20 cellular contexts compared by ENCODE assay signal in genomic region chr6:23952214-23952613, GRCh38.
DNase-seq lines count a peak whose midpoint lies in the region; ATAC-seq and TF ChIP-seq lines count a peak whose summit lies in the region.
"Had no signal": no experiment of that assay in that cellular context is flagged by ENCODE, and none has a peak within 500 bp of the region (broad histone marks: within the 10 kb centered on the region; RNA-seq: fewer than 3 reads in every experiment).

No MANE protein-coding gene starts in this region.

- no peaks in the 10 kb centered on the region for H3K36me3 Mint-ChIP-seq in neural progenitor cell
- no peaks in the 10 kb centered on the region for H3K36me3 Mint-ChIP-seq in WTC11
- H3K36me3 Mint-ChIP-seq: CD4-positive, alpha-beta memory T cell had no signal

- DNase-seq in T47D (ENCODE audit: low read depth in 1 of 2, low spot score in 1 of 2) (peak; percentile 23 to 80), mammary epithelial cell (no peak), NCI-H526 treated with DMSO at 0.1 percent for 48 hours (lab: John Stamatoyannopoulos, UW) (peak; percentile 17), neural progenitor cell (ENCODE audit: low spot score) (no peak), WTC11 (ENCODE audit: low spot score) (no peak), HUDEP-2 (lab: John Stamatoyannopoulos, UW; ENCODE audit: unreplicated experiment in 76 of 76) (no peak), tibial artery (no peak)
- DNase-seq: 8988T; ACHN; AML-193; BE2C; Caco-2; CD4-positive, alpha-beta memory T cell; DMS153; DND-41; GOT3; HFFc6 had no signal

- H3K4me3 ChIP-seq in mammary epithelial cell (replicated peaks in 1 of 3; ENCODE audit: insufficient read depth in 1 of 3, low read depth in 2 of 3, low read length in 3 of 3) = no peak overlapping the region
- no peak overlapping the region for H3K4me3 ChIP-seq in neural progenitor cell
- no peak overlapping the region for H3K4me3 ChIP-seq in tibial artery
- H3K4me3 ChIP-seq: A549; BLaER1 treated with 17β-estradiol and CSF1 and Interleukin-3, amounts not matched to agents 10 nM and 100 nM; HAP-1 had no signal

- H3K9ac ChIP-seq in mammary epithelial cell (ENCODE audit: insufficient read depth, low read length) = no peak overlapping the region
- no peak overlapping the region for H3K9ac ChIP-seq in neural progenitor cell
- H3K9ac ChIP-seq: BLaER1 treated with 17β-estradiol and CSF1 and Interleukin-3, amounts not matched to agents 10 nM and 100 nM had no signal

- H3K9me3 ChIP-seq in mammary epithelial cell (replicated peaks; ENCODE audit: insufficient read depth, low read length) = peaks cover 17% of the 10 kb centered on the region
- H3K9me3 ChIP-seq in neural progenitor cell (ENCODE audit: low read depth) = no peaks in the 10 kb centered on the region
- no peaks in the 10 kb centered on the region for H3K9me3 ChIP-seq in tibial artery
- H3K9me3 ChIP-seq: A549; BE2C; BLaER1 treated with 17β-estradiol and CSF1 and Interleukin-3, amounts not matched to agents 10 nM and 100 nM; Caco-2; HAP-1 had no signal

- H2AFZ ChIP-seq in mammary epithelial cell (ENCODE audit: low read depth, low read length) (no peak overlapping the region), neural progenitor cell (replicated peaks) (peak overlapping the region; percentile 69)

- H3K27ac Mint-ChIP-seq in neural progenitor cell = no peak overlapping the region
- no peak overlapping the region for H3K27ac Mint-ChIP-seq in WTC11
- H3K27ac Mint-ChIP-seq: CD4-positive, alpha-beta memory T cell; HFFc6 had no signal

- H3K79me2 ChIP-seq in mammary epithelial cell (ENCODE audit: insufficient read depth, low read length) = no peaks in the 10 kb centered on the region
- no peaks in the 10 kb centered on the region for H3K79me2 ChIP-seq in neural progenitor cell (ENCODE audit: low read depth)

- no peak for ATAC-seq in WTC11
- ATAC-seq: A549 had no signal

- H3K4me1 ChIP-seq in mammary epithelial cell (ENCODE audit: insufficient read depth, low read length) = no peaks in the 10 kb centered on the region
- H3K4me1 ChIP-seq in neural progenitor cell = no peaks in the 10 kb centered on the region
- H3K4me1 ChIP-seq in tibial artery = no peaks in the 10 kb centered on the region
- H3K4me1 ChIP-seq: A549; BE2C; BLaER1 treated with 17β-estradiol and CSF1 and Interleukin-3, amounts not matched to agents 10 nM and 100 nM; Caco-2; HAP-1 had no signal

- in situ Hi-C loops in T47D (cut with HindIII; ENCODE audit: low pct_unique_long_range_greater_than_20kb, low sequenced_read_pairs) (no loop called here), mammary epithelial cell (cut with MboI; ENCODE audit: low sequenced_read_pairs in 2 of 2) (no loop called here)

- CTCF ChIA-PET in mammary epithelial cell (lab: Charles Lee; ENCODE audit: low non-redundant PET) (no interaction called here), WTC11 (lab: Charles Lee) (no interaction called here)

- H3K4me3 Mint-ChIP-seq in neural progenitor cell (no peak overlapping the region), WTC11 (no peak overlapping the region)
- H3K4me3 Mint-ChIP-seq: CD4-positive, alpha-beta memory T cell; HFFc6 had no signal

- H4K20me1 ChIP-seq in mammary epithelial cell (ENCODE audit: insufficient read depth, low read length) (no peaks in the 10 kb centered on the region), neural progenitor cell (ENCODE audit: low read depth) (no peaks in the 10 kb centered on the region)
- H4K20me1 ChIP-seq: BLaER1 treated with 17β-estradiol and CSF1 and Interleukin-3, amounts not matched to agents 10 nM and 100 nM had no signal

- no peaks in the 10 kb centered on the region for H3K4me1 Mint-ChIP-seq in neural progenitor cell
- H3K4me1 Mint-ChIP-seq in WTC11 = peaks cover 20% of the 10 kb centered on the region
- H3K4me1 Mint-ChIP-seq: CD4-positive, alpha-beta memory T cell had no signal

- no peak overlapping the region for H3K4me2 ChIP-seq in mammary epithelial cell (ENCODE audit: insufficient read depth, low read depth, low read length)
- H3K4me2 ChIP-seq in neural progenitor cell = no peak overlapping the region
- H3K4me2 ChIP-seq: A549; BLaER1 treated with 17β-estradiol and CSF1 and Interleukin-3, amounts not matched to agents 10 nM and 100 nM had no signal

- H3K36me3 ChIP-seq in mammary epithelial cell (ENCODE audit: insufficient read depth, low read length) (no peaks in the 10 kb centered on the region), neural progenitor cell (no peaks in the 10 kb centered on the region), tibial artery (no peaks in the 10 kb centered on the region)
- H3K36me3 ChIP-seq: BE2C; BLaER1 treated with 17β-estradiol and CSF1 and Interleukin-3, amounts not matched to agents 10 nM and 100 nM; HAP-1 had no signal

- 25% methylated on average over 3 of the region's 3 CpGs for whole genome bisulfite sequencing in mammary epithelial cell (ENCODE audit: low coverage, missing lambda C conversion rate)

- H3K27me3 ChIP-seq in mammary epithelial cell (ENCODE audit: insufficient read depth, low read length) (no peaks in the 10 kb centered on the region), neural progenitor cell (no peaks in the 10 kb centered on the region), tibial artery (no peaks in the 10 kb centered on the region)
- H3K27me3 ChIP-seq: BE2C; BLaER1 treated with 17β-estradiol and CSF1 and Interleukin-3, amounts not matched to agents 10 nM and 100 nM had no signal

- TF ChIP-seq CTCF in mammary epithelial cell (conservative IDR thresholded peaks at IDR 0.05 in 1 of 2, IDR thresholded peaks at IDR 0.05 in 1 of 2; ENCODE audit: extremely low read depth in 1 of 2, insufficient read depth in 1 of 2, low read depth in 1 of 2, low read length in 2 of 2) = no peak
- no peak for TF ChIP-seq CTCF in neural progenitor cell (IDR thresholded peaks at IDR 0.05)
- TF ChIP-seq CTCF in WTC11 (IDR thresholded peaks at IDR 0.05) = no peak
- TF ChIP-seq CTCF in tibial artery (IDR thresholded peaks at IDR 0.05) = no peak

- H3K27ac ChIP-seq in mammary epithelial cell (ENCODE audit: insufficient read depth, low read depth, low read length) (no peak overlapping the region), neural progenitor cell (no peak overlapping the region), tibial artery (no peak overlapping the region)
- H3K27ac ChIP-seq: A549; BLaER1 treated with 17β-estradiol and CSF1 and Interleukin-3, amounts not matched to agents 10 nM and 100 nM had no signal

- intact Hi-C loops in mammary epithelial cell (cut with micrococcal nuclease) = no loop called here
- intact Hi-C loops in tibial artery (cut with DNase I; ENCODE audit: low total_unique reads) = no loop called here

- H3F3A ChIP-seq in neural progenitor cell (ENCODE audit: low read depth) = no peaks in the 10 kb centered on the region

- dilution Hi-C loops in mammary epithelial cell (cut with HindIII; ENCODE audit: low sequenced_read_pairs) = no loop called here

- H3K9me3 Mint-ChIP-seq in neural progenitor cell (no peaks in the 10 kb centered on the region), WTC11 (no peaks in the 10 kb centered on the region)

- POLR2A ChIA-PET in WTC11 (lab: Charles Lee) = no interaction called here

- BruUV-seq in mammary epithelial cell (replicated peaks; lab: Mats Ljungman, UMichigan) = no TSS peak

- H3K27me3 Mint-ChIP-seq in neural progenitor cell (ENCODE audit: insufficient read depth, low read depth) (no peaks in the 10 kb centered on the region), WTC11 (ENCODE audit: low read depth) (no peaks in the 10 kb centered on the region)
- H3K27me3 Mint-ChIP-seq: CD4-positive, alpha-beta memory T cell had no signal

TF ChIP-seq in WTC11, 78 proteins besides CTCF, POLR2A, EP300 and RAD21:
- no peak for TF ChIP-seq ZNF396 (CRISPR knock-in tag; IDR thresholded peaks at IDR 0.05; ENCODE audit: borderline replicate concordance)
- TF ChIP-seq NR1H2 (CRISPR knock-in tag; IDR thresholded peaks at IDR 0.05) = no peak

Comparison
In these comparisons a context has a peak if more than half of its experiments do, and no peak if none do; other contexts are left out.
1. DNase-seq: peak in T47D (2 of 2) and NCI-H526 treated with DMSO at 0.1 percent for 48 hours (single experiment); none in mammary epithelial cell (single experiment), neural progenitor cell (single experiment), WTC11 (single experiment), HUDEP-2 (0 of 76) and tibial artery (0 of 2).